ENCODE assay signal across 15 cellular contexts in genomic region chr7:50591480-50592438, GRCh38. TPM values are rescaled to one million over a fixed set of nuclear protein-coding genes. Genes with fewer than 3 reads are reported as not detected.
DNase-seq lines count a peak whose midpoint lies in the region; ATAC-seq, FAIRE-seq and TF ChIP-seq lines count a peak whose summit lies in the region.
"Had no signal": no experiment of that assay in that cellular context is flagged by ENCODE, and none has a peak within 500 bp of the region (broad histone marks: within the 10 kb centered on the region; RNA-seq: fewer than 3 reads in every experiment).

No MANE protein-coding gene starts in this region.

- H3K4me3 ChIP-seq in GM12878: no peak overlapping the region
- H3K4me3 ChIP-seq: sigmoid colon had no signal

- no peaks in the 10 kb centered on the region for H3K9me3 Mint-ChIP-seq in activated T-cell treated with anti-CD3 and anti-CD28 coated beads, Interleukin-2, amount 50 U/mL, for 4 hours
- H3K9me3 Mint-ChIP-seq: activated naive CD4-positive, alpha-beta T cell treated with anti-CD3 and anti-CD28 coated beads for 36 hours; stimulated activated naive CD8-positive, alpha-beta T cell treated with anti-CD3 and anti-CD28 coated beads, Interleukin-15, Interleukin-2, amounts not matched to agents 100 ng/mL and 50 ng/mL, for 24 hours had no signal

- TF ChIP-seq RAD21 in GM12878 (IDR thresholded peaks at IDR 0.05; ENCODE audit: insufficient read depth, low read depth, low read length): no peak

- peaks cover 3% of the 10 kb centered on the region; the same call in 1 of the 2 replicates for H3K4me1 ChIP-seq in GM12878 (ENCODE audit: control insufficient read depth, insufficient read depth, low read length)

- WGBS in GM12878 (ENCODE audit: insufficient coverage, insufficient replicate concordance, low lambda C conversion rate, missing lambda C conversion rate): 17% methylated on average over 21 of the region's 21 CpGs

- CTCF ChIA-PET in GM12878 (lab: Yijun Ruan, JAX): no interaction called here

- no peak for FAIRE-seq in GM12878 (lab: Jason Lieb, UNC)

- TF ChIP-seq EP300 in GM12878 (IDR thresholded peaks at IDR 0.05; ENCODE audit: borderline replicate concordance in 1 of 2, control insufficient read depth in 1 of 2, low read depth in 2 of 2, low read length in 2 of 2): no peak

- no peaks in the 10 kb centered on the region; the same call in 1 of the 2 replicates for H4K20me1 ChIP-seq in GM12878 (ENCODE audit: control insufficient read depth, insufficient read depth)

- no peak overlapping the region for H2AFZ ChIP-seq in GM12878 (ENCODE audit: control insufficient read depth, low read depth, low read length)

- H3K27ac ChIP-seq in GM12878 (ENCODE audit: control insufficient read depth, insufficient read depth): no peak overlapping the region
- H3K27ac ChIP-seq: sigmoid colon had no signal

- DNase-seq in DMS79 treated with DMSO at 0.1 percent for 48 hours (lab: John Stamatoyannopoulos, UW) (peak; percentile 73), GM12878 (ENCODE audit: low read depth, low spot score) (peak; percentile 21), UCSD-AML1 (lab: John Stamatoyannopoulos, UW; ENCODE audit: unreplicated experiment) (no peak), SIG-M5 treated with dmso at 0.1 percent for 504 hours (lab: John Stamatoyannopoulos, UW; ENCODE audit: unreplicated experiment) (no peak)
- DNase-seq in activated T-cell treated with anti-CD3 and anti-CD28 coated beads, Interleukin-2, amount 50 U/mL, for 4 hours: no peak
- no peak for DNase-seq in NK-92 treated with Interleukin-12 subunit alpha and Interleukin-12 subunit beta, amount 100 ng/mL, for 24 hours (lab: John Stamatoyannopoulos, UW)
- DNase-seq: activated naive CD4-positive, alpha-beta T cell treated with anti-CD3 and anti-CD28 coated beads for 36 hours; effector memory CD4-positive, alpha-beta T cell; left colon; sigmoid colon; T-helper 9 cell had no signal

- no peak overlapping the region for H3K9ac ChIP-seq in GM12878 (ENCODE audit: control insufficient read depth, insufficient read depth, low read length)

- H3K9me3 ChIP-seq in GM12878 (replicated peaks; ENCODE audit: control insufficient read depth, insufficient read depth, low read length): no peaks in the 10 kb centered on the region; the same call in 2 of the 3 replicates
- H3K9me3 ChIP-seq: sigmoid colon had no signal

- H3K27me3 ChIP-seq in GM12878 (replicated peaks in 1 of 2; ENCODE audit: control insufficient read depth in 2 of 2, insufficient read depth in 2 of 2, low read length in 1 of 2): peaks cover 2 to 4% of the 10 kb centered on the region in 2 experiments; a peak in 2 of 4 replicates
- H3K27me3 ChIP-seq: sigmoid colon had no signal

- no peak for TF ChIP-seq CTCF in GM12878 (IDR thresholded peaks at IDR 0.05 in 2 of 3, conservative IDR thresholded peaks at IDR 0.05 in 1 of 3; ENCODE audit: control insufficient read depth in 2 of 3, extremely low read depth in 1 of 3, insufficient read depth in 1 of 3, low read depth in 3 of 3, low read length in 3 of 3)

- H3K36me3 ChIP-seq in GM12878 (ENCODE audit: control insufficient read depth in 2 of 2, insufficient read depth in 2 of 2, low read length in 1 of 2): no peaks in the 10 kb centered on the region

- ATAC-seq in GM21529 (IDR thresholded peaks at IDR 0.05; ENCODE audit: unreplicated experiment) (peak; percentile 62), HG03520 (IDR thresholded peaks at IDR 0.05; ENCODE audit: unreplicated experiment) (peak; percentile 41), GM12878 (peak; percentile 41)
- ATAC-seq in activated T-cell treated with anti-CD3 and anti-CD28 coated beads, Interleukin-2, amount 50 U/mL, for 4 hours: no peak
- ATAC-seq: left colon had no signal

- no TSS peak for BruUV-seq in GM12878 (replicated peaks; lab: Mats Ljungman, UMichigan)

- H3K4me1 Mint-ChIP-seq in activated T-cell treated with anti-CD3 and anti-CD28 coated beads, Interleukin-2, amount 50 U/mL, for 4 hours (ENCODE audit: low read depth): peaks cover 13% of the 10 kb centered on the region
- H3K4me1 Mint-ChIP-seq: CD14-positive monocyte had no signal

- no peak overlapping the region for H3K4me3 Mint-ChIP-seq in activated T-cell treated with anti-CD3 and anti-CD28 coated beads, Interleukin-2, amount 50 U/mL, for 4 hours
- H3K4me3 Mint-ChIP-seq: activated naive CD4-positive, alpha-beta T cell treated with anti-CD3 and anti-CD28 coated beads for 36 hours; CD14-positive monocyte; stimulated activated naive CD8-positive, alpha-beta T cell treated with anti-CD3 and anti-CD28 coated beads, Interleukin-15, Interleukin-2, amounts not matched to agents 100 ng/mL and 50 ng/mL, for 24 hours had no signal

- no peaks in the 10 kb centered on the region for H3K79me2 ChIP-seq in GM12878 (ENCODE audit: control insufficient read depth, insufficient read depth, low read length)

- no peaks in the 10 kb centered on the region for H3K36me3 Mint-ChIP-seq in activated T-cell treated with anti-CD3 and anti-CD28 coated beads, Interleukin-2, amount 50 U/mL, for 4 hours (ENCODE audit: insufficient read depth)

- intact Hi-C loops in GM12878 (cut with micrococcal nuclease; ENCODE audit: unreplicated experiment): no loop called here

- peaks cover 7% of the 10 kb centered on the region for H3K27me3 Mint-ChIP-seq in activated T-cell treated with anti-CD3 and anti-CD28 coated beads, Interleukin-2, amount 50 U/mL, for 4 hours (ENCODE audit: low read depth)

- no peak for TF ChIP-seq POLR2A in GM12878 (IDR thresholded peaks at IDR 0.05; ENCODE audit: low read depth, low read length)

- RAD21 ChIA-PET in GM12878 (lab: Charles Lee; ENCODE audit: unreplicated experiment): no interaction called here

- SMC1A ChIA-PET in GM12878 (lab: Charles Lee; ENCODE audit: uncharacterized antibody, unreplicated experiment): no interaction called here

- in situ Hi-C loops in GM12878 (cut with MboI): no loop called here

- POLR2A ChIA-PET in GM12878 (lab: Charles Lee): no interaction called here

- H3K4me2 ChIP-seq in GM12878 (ENCODE audit: control insufficient read depth, insufficient read depth): no peak overlapping the region

TF ChIP-seq in GM12878, 131 proteins besides CTCF, POLR2A, EP300 and RAD21 (continues in another document):
- TF ChIP-seq ZNF217 (IDR thresholded peaks at IDR 0.05): no peak
- TF ChIP-seq SKIL (IDR thresholded peaks at IDR 0.05; ENCODE audit: low read depth, poor library complexity, severe bottlenecking): no peak
- no peak for TF ChIP-seq SRF (IDR thresholded peaks at IDR 0.05; ENCODE audit: low read depth in 2 of 2, low read length in 2 of 2)
- no peak for TF ChIP-seq HSF1 (IDR thresholded peaks at IDR 0.05; ENCODE audit: low read depth, low read length)

RNA-seq across cellular contexts. Expression of gene DDC, which starts 26.6 kb away (rescaled TPM):
- total RNA-seq in GM12878 (2013; cell fraction: nucleolus; rRNA removed): not detected in 2 replicates
- total RNA-seq in GM12878 (2014; rRNA removed) (not detected in 2 replicates), GM12878 (2014; rRNA removed; fragmentation: Illumina TruSeq; extraction: Trizol) (not detected in 2 replicates), GM12878 (2021) (not detected in 2 replicates)
- polyA plus RNA-seq in GM12878 (2011; ENCODE audit: low read depth): not detected
- polyA plus RNA-seq in GM12878 (2011; rRNA removed) (not detected in 2 replicates), GM12878 (2014; fragmentation: Illumina TruSeq; extraction: Trizol) (not detected in 2 replicates), GM12878 (2014; fragmentation: Nextera tagmentation; extraction: Ambion mirVana) (not detected), GM12878 (2014; rRNA removed) (not detected in 2 replicates), GM12878 (2016; fragmentation: Nextera tagmentation; extraction: Ambion mirVana) (not detected)
- not detected in 2 replicates for polyA plus RNA-seq in GM12878 (2011; cell fraction: cytosol; rRNA removed)
- not detected in 2 replicates for polyA plus RNA-seq in GM12878 (2011; cell fraction: nucleus; rRNA removed)
- polyA plus RNA-seq in GM12878 (2012): not detected in 2 replicates
- not detected in 2 replicates for polyA minus RNA-seq in GM12878 (2011; rRNA and poly(A)+ RNA removed)
- polyA minus RNA-seq in GM12878 (2011; cell fraction: cytosol; rRNA and poly(A)+ RNA removed): not detected in 2 replicates
- polyA minus RNA-seq in GM12878 (2011; cell fraction: nucleus; rRNA and poly(A)+ RNA removed): not detected in 2 replicates
- under 1 TPM in 2 of 3 donors, not detected in 1; 0.38 to 0.61 TPM for total RNA-seq in activated T-cell treated with anti-CD3 and anti-CD28 coated beads, Interleukin-2, amount 50 U/mL, for 4 hours
- polyA plus RNA-seq: CD14-positive monocyte had no signal

Comparison
In these comparisons a context has a peak if more than half of its experiments do, and no peak if none do; other contexts are left out.
1. DNase-seq: peak in DMS79 treated with DMSO at 0.1 percent for 48 hours (single experiment) and GM12878 (single experiment); none in activated T-cell treated with anti-CD3 and anti-CD28 coated beads, Interleukin-2, amount 50 U/mL, for 4 hours (single experiment), UCSD-AML1 (single experiment), SIG-M5 treated with dmso at 0.1 percent for 504 hours (single experiment) and NK-92 treated with Interleukin-12 subunit alpha and Interleukin-12 subunit beta, amount 100 ng/mL, for 24 hours (single experiment).
2. ATAC-seq: peak in GM21529 (single experiment), HG03520 (single experiment) and GM12878 (single experiment); none in activated T-cell treated with anti-CD3 and anti-CD28 coated beads, Interleukin-2, amount 50 U/mL, for 4 hours (0 of 2).